ENCODE assay signal across 8 cellular contexts in genomic region chr15:64096486-64097431, GRCh38. TPM values are rescaled to one million over a fixed set of nuclear protein-coding genes. Genes with fewer than 3 reads are reported as not detected.
A peak's percentile ranks its signal among the peaks of the same experiment; 100 is the strongest.
DNase-seq lines count a peak whose midpoint lies in the region; ATAC-seq and TF ChIP-seq lines count a peak whose summit lies in the region.

No MANE protein-coding gene starts in this region.

- no peaks in the 10 kb centered on the region for H3K27me3 ChIP-seq in heart right ventricle
- H3K27me3 ChIP-seq in neural cell (ENCODE audit: insufficient read depth, low read depth, low read length) = no peaks in the 10 kb centered on the region

- no peak for ATAC-seq in heart right ventricle
- ATAC-seq in Right ventricle myocardium superior (ENCODE audit: poor library complexity) = no peak
- no peak for ATAC-seq in effector memory CD8-positive, alpha-beta T cell (replicated peaks)
- no peak for ATAC-seq in GM19467 (IDR thresholded peaks at IDR 0.05; ENCODE audit: unreplicated experiment)
- no peak for ATAC-seq in GM18498 (IDR thresholded peaks at IDR 0.05; ENCODE audit: unreplicated experiment)

- H3K4me3 Mint-ChIP-seq in effector memory CD8-positive, alpha-beta T cell = peak overlapping the region; percentile 100

- H3K27ac Mint-ChIP-seq in effector memory CD8-positive, alpha-beta T cell = peak overlapping the region; percentile 96 to 98

- H3K36me3 Mint-ChIP-seq in effector memory CD8-positive, alpha-beta T cell (ENCODE audit: insufficient read depth) = peaks cover 15% of the 10 kb centered on the region

- no peaks in the 10 kb centered on the region for H3K9me2 ChIP-seq in neural cell (ENCODE audit: insufficient read depth, low read length)

- no peak for TF ChIP-seq EP300 in neural cell (conservative IDR thresholded peaks at IDR 0.05; ENCODE audit: poor library complexity, severe bottlenecking)

- H3K4me3 ChIP-seq in heart right ventricle (peak overlapping the region; percentile 67 to 98 (median 92)), neural cell (ENCODE audit: low read length) (peak overlapping the region; percentile 95)

- no peaks in the 10 kb centered on the region for H4K20me1 ChIP-seq in neural cell (ENCODE audit: insufficient read depth)

- no peak for DNase-seq in heart right ventricle
- no peak for DNase-seq in Right ventricle myocardium superior
- peak; percentile 37 for DNase-seq in RPMI7951 (ENCODE audit: low read depth)
- no peak for DNase-seq in effector memory CD8-positive, alpha-beta T cell
- DNase-seq in hippocampal formation (lab: John Stamatoyannopoulos, UW) = no peak

- no peaks in the 10 kb centered on the region for H3K27me3 Mint-ChIP-seq in effector memory CD8-positive, alpha-beta T cell

- peak overlapping the region; percentile 72 for H2AFZ ChIP-seq in neural cell (ENCODE audit: low read depth, low read length)

- intact Hi-C loops in heart right ventricle (cut with DNase I) (loop anchor here in 6 of 10 donors (5.0 to 10.0 kb wide), 3 partner anchors 56 to 288 kb away; partner anchors contain the start of genes SNX22 (in 5 of the 6), PCLAF (in 1 of the 6) and TRIP4 (in 1 of the 6)), Right ventricle myocardium superior (cut with DNase I) (loop anchor here (5.0 kb wide), 1 partner anchor 56 kb away; the partner anchor contains the start of gene SNX22)

- H3K9me3 ChIP-seq in heart right ventricle (no peaks in the 10 kb centered on the region), neural cell (ENCODE audit: low read length) (no peaks in the 10 kb centered on the region)

- H3K27ac ChIP-seq in heart right ventricle = peak overlapping the region in 9 of 10 donors; percentile 70 to 96 (median 90)
- H3K27ac ChIP-seq in neural cell (ENCODE audit: low read length) = peak overlapping the region; percentile 83

- H3K9me3 Mint-ChIP-seq in effector memory CD8-positive, alpha-beta T cell = no peaks in the 10 kb centered on the region

- WGBS in heart right ventricle, 2 donors = 3 to 4% methylated on average over 24 of the region's 24 CpGs

- TF ChIP-seq RAD21 in neural cell (conservative IDR thresholded peaks at IDR 0.05) = no peak

- TF ChIP-seq CTCF in heart right ventricle (IDR thresholded peaks at IDR 0.05) (peak in 2 of 9 donors; percentile 5 to 9), neural cell (IDR thresholded peaks at IDR 0.05; ENCODE audit: poor library complexity, severe bottlenecking) (peak; percentile 33)

- H3K79me2 ChIP-seq in neural cell (replicated peaks; ENCODE audit: insufficient read depth, low read length) = peaks cover 71% of the 10 kb centered on the region

- peaks cover 6 to 82% (median 73%) of the 10 kb centered on the region in 9 donors for H3K4me1 ChIP-seq in heart right ventricle

- no peaks in the 10 kb centered on the region for H3F3A ChIP-seq in neural cell (ENCODE audit: insufficient read depth, low read length, poor library complexity, severe bottlenecking)

- H3K9ac ChIP-seq in neural cell (ENCODE audit: low read length) = peak overlapping the region; percentile 91

- H3K36me3 ChIP-seq in heart right ventricle = no peaks in the 10 kb centered on the region
- H3K36me3 ChIP-seq in neural cell (ENCODE audit: insufficient read depth, low read length) = no peaks in the 10 kb centered on the region

- peak overlapping the region; percentile 93 for H3K4me2 ChIP-seq in neural cell (ENCODE audit: low read length)

- peaks cover 51 to 87% of the 10 kb centered on the region in 2 donors for H3K4me1 Mint-ChIP-seq in effector memory CD8-positive, alpha-beta T cell (ENCODE audit: low read depth in 2 of 2)

TF ChIP-seq in neural cell, 6 proteins besides CTCF, POLR2A, EP300 and RAD21:
- TF ChIP-seq POLR2AphosphoS5 (IDR thresholded peaks at IDR 0.05) (no peak), EZH2 (IDR thresholded peaks at IDR 0.05; ENCODE audit: borderline replicate concordance, insufficient read depth, low read length, poor library complexity, severe bottlenecking) (no peak), SMC3 (conservative IDR thresholded peaks at IDR 0.05; ENCODE audit: poor library complexity) (no peak), TAF1 (IDR thresholded peaks at IDR 0.05; ENCODE audit: low read depth) (no peak), MXI1 (conservative IDR thresholded peaks at IDR 0.05; ENCODE audit: poor library complexity, severe bottlenecking) (no peak), REST (IDR thresholded peaks at IDR 0.05; ENCODE audit: borderline replicate concordance) (no peak)

RNA-seq across cellular contexts. Expression of gene SNX1, which starts 1.0 kb away (rescaled TPM):
- 100 to 1,000 TPM in 3 of 10 donors, 10 to 100 TPM in 7; 80.8 to 110 (median 96.0) TPM for total RNA-seq in heart right ventricle
- 10 to 100 TPM; 44.9 to 47.9 TPM for polyA plus RNA-seq in heart right ventricle
- 86.3 TPM for total RNA-seq in Right ventricle myocardium superior
- 45.5 and 49.6 TPM in 2 replicates for total RNA-seq in RPMI7951 (2014; rRNA removed; shearing (Covaris generic))
- polyA plus RNA-seq in neural cell = 35.7 and 44.7 TPM in 2 replicates
- 60.6 and 70.3 TPM in 2 replicates for polyA minus RNA-seq in neural cell

RNA-seq across cellular contexts. Expression of gene CIAO2A, which starts 3.1 kb away (rescaled TPM):
- total RNA-seq in heart right ventricle = 10 to 100 TPM; 36.4 to 65.6 (median 52.3) TPM
- 100 to 1,000 TPM in 1 of 2 donors, 10 to 100 TPM in 1; 62.2 to 118 TPM for polyA plus RNA-seq in heart right ventricle
- 57.9 TPM for total RNA-seq in Right ventricle myocardium superior
- 223 and 280 TPM in 2 replicates for total RNA-seq in RPMI7951 (2014; rRNA removed; shearing (Covaris generic))
- polyA plus RNA-seq in neural cell = 125 and 156 TPM in 2 replicates
- polyA minus RNA-seq in neural cell = 53.6 and 58.1 TPM in 2 replicates

RNA-seq across cellular contexts. Expression of gene DAPK2, which starts 50.5 kb away (rescaled TPM):
- 10 to 100 TPM; 20.8 to 62.6 (median 38.5) TPM for total RNA-seq in heart right ventricle
- polyA plus RNA-seq in heart right ventricle = 10 to 100 TPM; 33.0 to 44.6 TPM
- 48.2 TPM for total RNA-seq in Right ventricle myocardium superior
- total RNA-seq in RPMI7951 (2014; rRNA removed; shearing (Covaris generic)) = under 0.01 and 0.49 TPM in 2 replicates
- 0.18 and 0.78 TPM in 2 replicates for polyA plus RNA-seq in neural cell
- 0.81 and 0.97 TPM in 2 replicates for polyA minus RNA-seq in neural cell

RNA-seq across cellular contexts. Expression of gene SNX22, which starts 54.8 kb away (rescaled TPM):
- total RNA-seq in heart right ventricle (10 to 100 TPM in 1 of 10 donors, 1 to 10 TPM in 6, under 1 TPM in 3; 0.66 to 10.0 (median 1.6) TPM), Right ventricle myocardium superior (4.2 TPM)
- polyA plus RNA-seq in heart right ventricle (1 to 10 TPM; 1.4 to 9.3 TPM), neural cell (0.38 and 0.73 TPM in 2 replicates)
- 0.12 and 0.29 TPM in 2 replicates for total RNA-seq in RPMI7951 (2014; rRNA removed; shearing (Covaris generic))
- 1.7 and 2.1 TPM in 2 replicates for polyA minus RNA-seq in neural cell

Comparison
In these comparisons a context has a peak if more than half of its experiments do, and no peak if none do; other contexts are left out.
1. RNA of gene DAPK2, which starts 50.5 kb away (total RNA-seq): 48.2 TPM in Right ventricle myocardium superior (single experiment) and 20.8 to 62.6 TPM in heart right ventricle; under 0.01 to 0.49 TPM in RPMI7951; every median in the first group is over 10 times any median in the second.